Comparison of ENCODE assay signal across 8 cellular contexts in genomic region chr11:32052218-32052617, GRCh38. TPM values are rescaled to one million over a fixed set of nuclear protein-coding genes. Genes with fewer than 3 reads are reported as not detected.
A peak's percentile ranks its signal among the peaks of the same experiment; 100 is the strongest.
DNase-seq lines count a peak whose midpoint lies in the region; ATAC-seq, FAIRE-seq and TF ChIP-seq lines count a peak whose summit lies in the region.

No MANE protein-coding gene starts in this region.

- ATAC-seq in HG03342 (IDR thresholded peaks at IDR 0.05; ENCODE audit: unreplicated experiment), result peak; percentile 54
- ATAC-seq in foreskin keratinocyte, result peak; percentile 69
- peak in 3 of 4 donors; percentile 74 to 81 (median 78) for ATAC-seq in pancreas
- peak in 1 of 2 donors; percentile 76 for ATAC-seq in upper lobe of left lung (ENCODE audit: low FRiP score in 2 of 2)
- no peak for ATAC-seq in HG03108 (IDR thresholded peaks at IDR 0.05; ENCODE audit: unreplicated experiment)

- TF ChIP-seq POLR2A in upper lobe of left lung (IDR thresholded peaks at IDR 0.05), result no peak

- H4K20me1 ChIP-seq in PC-9 (ENCODE audit: insufficient read depth), result no peaks in the 10 kb centered on the region

- H3K4me3 ChIP-seq in PC-9 (no peak overlapping the region), pancreas (no peak overlapping the region), upper lobe of left lung (no peak overlapping the region)

- TF ChIP-seq CTCF in PC-9 (conservative IDR thresholded peaks at IDR 0.05) (peak; percentile 91), foreskin keratinocyte (conservative IDR thresholded peaks at IDR 0.05) (peak; percentile 75), pancreas (IDR thresholded peaks at IDR 0.05) (peak; percentile 49 to 70 (median 62)), upper lobe of left lung (IDR thresholded peaks at IDR 0.05) (peak; percentile 53 to 78 (median 62))

- DNase-seq in GM03348 (ENCODE audit: low spot score) (peak; percentile 74), PC-9 (peak in 1 of 2 experiments; percentile 54), foreskin keratinocyte (peak in 1 of 2 donors; percentile 12), pancreas (peak in 5 of 6 donors; percentile 16 to 64 (median 38)), upper lobe of left lung (peak in 1 of 2 donors; percentile 31)
- DNase-seq in activated T-helper 9 cell treated with anti-CD3 and anti-CD28 coated beads, Interleukin-2, amount 50 U/mL, for 16 hours (ENCODE audit: low read depth), result peak; percentile 26

- WGBS in pancreas, 2 donors, result 11 to 14% methylated on average over 6 of the region's 6 CpGs
- WGBS in upper lobe of left lung, 2 donors, result 23 to 31% methylated on average over 4 to 6 of the region's 6 CpGs

- H3K9me2 ChIP-seq in PC-9 (ENCODE audit: insufficient read depth), result no peaks in the 10 kb centered on the region

- no peak overlapping the region for H3K4me2 ChIP-seq in PC-9

- H2AFZ ChIP-seq in PC-9, result no peak overlapping the region

- BruUV-seq in PC-9 (replicated peaks; lab: Mats Ljungman, UMichigan), result no TSS peak

- H3K9me3 ChIP-seq in PC-9 (ENCODE audit: insufficient read depth, low read depth) (no peaks in the 10 kb centered on the region), pancreas (no peaks in the 10 kb centered on the region), upper lobe of left lung (no peaks in the 10 kb centered on the region)

- H3K27ac ChIP-seq in PC-9 (no peak overlapping the region), foreskin keratinocyte (no peak overlapping the region), pancreas (no peak overlapping the region), upper lobe of left lung (no peak overlapping the region)

- peak; percentile 56 for FAIRE-seq in pancreas (lab: Jason Lieb, UNC)

- POLR2A ChIA-PET in PC-9 (lab: Charles Lee; ENCODE audit: unreplicated experiment), result no interaction called here

- H3K4me1 ChIP-seq in PC-9 (replicated peaks; ENCODE audit: insufficient read depth) (no peaks in the 10 kb centered on the region), foreskin keratinocyte (no peaks in the 10 kb centered on the region), pancreas (no peaks in the 10 kb centered on the region), upper lobe of left lung (no peaks in the 10 kb centered on the region)

- H3F3A ChIP-seq in PC-9 (ENCODE audit: insufficient read depth, low read depth), result no peaks in the 10 kb centered on the region

- H3K79me2 ChIP-seq in PC-9 (ENCODE audit: low read depth), result no peaks in the 10 kb centered on the region

- H3K36me3 ChIP-seq in PC-9 (ENCODE audit: low read depth), result no peaks in the 10 kb centered on the region
- H3K36me3 ChIP-seq in pancreas, result no peaks in the 10 kb centered on the region
- no peaks in the 10 kb centered on the region for H3K36me3 ChIP-seq in upper lobe of left lung

- no peak for TF ChIP-seq EP300 in upper lobe of left lung (IDR thresholded peaks at IDR 0.05)

- intact Hi-C loops in PC-9 (cut with micrococcal nuclease; ENCODE audit: unreplicated experiment), result loop anchor here (1.0 to 5.0 kb wide), 4 partner anchors 20 to 121 kb away; partner anchors contain the start of gene RCN1
- intact Hi-C loops in pancreas (cut with DNase I), result loop anchor here in 2 of 3 donors (2.0 to 5.0 kb wide), 2 partner anchors 120 to 121 kb away; no protein-coding TSS in a partner anchor

- peaks cover 3% of the 10 kb centered on the region; the same call in 1 of the 2 replicates for H3K27me3 ChIP-seq in PC-9 (ENCODE audit: insufficient read depth, low read depth)
- peaks cover 20% of the 10 kb centered on the region for H3K27me3 ChIP-seq in foreskin keratinocyte
- H3K27me3 ChIP-seq in pancreas, result peaks cover 0 to 7% (median 3%) of the 10 kb centered on the region in 4 donors
- no peaks in the 10 kb centered on the region for H3K27me3 ChIP-seq in upper lobe of left lung

- CTCF ChIA-PET in PC-9 (lab: Charles Lee), result interaction anchor here (0.6 to 1.6 kb wide), 4 partner anchors 20 to 124 kb away, joined by 3 to 7 read pairs (median 3); no protein-coding TSS in a partner anchor

RNA-seq across cellular contexts. Expression of gene RCN1, which starts 38.7 kb away (rescaled TPM):
- 206 and 211 TPM in 2 replicates for total RNA-seq in PC-9 (2021)
- 69.7 and 80.1 TPM in 2 replicates for total RNA-seq in foreskin keratinocyte
- 65.5 and 68.1 TPM in 2 replicates for polyA plus RNA-seq in foreskin keratinocyte
- 10 to 100 TPM in 4 of 6 donors, 1 to 10 TPM in 2; 9.6 to 28.6 (median 15.9) TPM for total RNA-seq in pancreas
- polyA plus RNA-seq in pancreas, result 10 to 100 TPM; 28.6 to 39.3 TPM
- 10 to 100 TPM; 11.5 to 90.1 (median 49.8) TPM for total RNA-seq in upper lobe of left lung
